36 cellular contexts compared by ENCODE assay signal in genomic region chr4:110477836-110478235, GRCh38. TPM values are rescaled to one million over a fixed set of nuclear protein-coding genes. Genes with fewer than 3 reads are reported as not detected.
DNase-seq lines count a peak whose midpoint lies in the region; ATAC-seq, FAIRE-seq and TF ChIP-seq lines count a peak whose summit lies in the region.
"Had no signal": no experiment of that assay in that cellular context is flagged by ENCODE, and none has a peak within 500 bp of the region (broad histone marks: within the 10 kb centered on the region; RNA-seq: fewer than 3 reads in every experiment).

No MANE protein-coding gene starts in this region.

- no peak overlapping the region for H3K4me3 Mint-ChIP-seq in H9
- H3K4me3 Mint-ChIP-seq: activated CD8-positive, alpha-beta T cell treated with anti-CD3 and anti-CD28 coated beads, Interleukin-2, amount 10 ng/mL, durations not matched to agents 7 days and 5 days; activated T-helper 17 cell treated with anti-CD3 and anti-CD28 coated beads, Interleukin-2, amount 50 U/mL, for 72 hours; immature natural killer cell; natural killer cell treated with Interleukin-12 subunit alpha and Interleukin-12 subunit beta and Interleukin-15 and Interleukin-18, amount 100 ng/mL, for 72 hours had no signal

- H2BK12ac ChIP-seq in H9 (ENCODE audit: insufficient read length, low read depth, low read length): peak overlapping the region; percentile 92

- H3K9me3 ChIP-seq in H9 (ENCODE audit: control insufficient read depth, low read depth, low read length): no peaks in the 10 kb centered on the region
- H3K9me3 ChIP-seq in right lobe of liver: no peaks in the 10 kb centered on the region
- no peaks in the 10 kb centered on the region for H3K9me3 ChIP-seq in gastrocnemius medialis
- H3K9me3 ChIP-seq in osteoblast (ENCODE audit: low read depth, low read length): no peaks in the 10 kb centered on the region
- no peaks in the 10 kb centered on the region for H3K9me3 ChIP-seq in testis
- H3K9me3 ChIP-seq: BLaER1, body of pancreas, left lung, mucosa of descending colon, stomach, thyroid gland had no signal

- no peak overlapping the region for H3K4ac ChIP-seq in H9 (ENCODE audit: low read depth, low read length)

- H2BK5ac ChIP-seq in H9 (ENCODE audit: insufficient read length, low read length): no peak overlapping the region

- no peaks in the 10 kb centered on the region for H3K36me3 ChIP-seq in right lobe of liver
- no peaks in the 10 kb centered on the region for H3K36me3 ChIP-seq in gastrocnemius medialis
- H3K36me3 ChIP-seq in osteoblast (ENCODE audit: insufficient read depth, low read length): no peaks in the 10 kb centered on the region
- no peaks in the 10 kb centered on the region for H3K36me3 ChIP-seq in testis (ENCODE audit: low read depth, missing control alignments)
- H3K36me3 ChIP-seq: BLaER1, left lung, stomach, thyroid gland had no signal

- no peak overlapping the region for H2BK20ac ChIP-seq in H9 (ENCODE audit: low read depth, low read length, poor library complexity, severe bottlenecking)

- WGBS in H9 (ENCODE audit: extremely low coverage, insufficient read length, low lambda C conversion rate): no CpG with 5 or more reads among the region's 1 CpG
- 21% methylated on average over 1 of the region's 1 CpG for WGBS in right lobe of liver (ENCODE audit: insufficient coverage, low coverage, low lambda C conversion rate, missing lambda C conversion rate)
- WGBS in testis, 2 donors: 80 to 85% methylated on average over 1 of the region's 1 CpG

- no peak overlapping the region for H3K27ac Mint-ChIP-seq in H9
- H3K27ac Mint-ChIP-seq: activated CD8-positive, alpha-beta T cell treated with anti-CD3 and anti-CD28 coated beads, Interleukin-2, amount 10 ng/mL, durations not matched to agents 7 days and 5 days; activated T-helper 17 cell treated with anti-CD3 and anti-CD28 coated beads, Interleukin-2, amount 50 U/mL, for 72 hours; immature natural killer cell; natural killer cell treated with Interleukin-12 subunit alpha and Interleukin-12 subunit beta and Interleukin-15 and Interleukin-18, amount 100 ng/mL, for 72 hours had no signal

- H2AFZ ChIP-seq in H9 (ENCODE audit: low read length): no peak overlapping the region
- H2AFZ ChIP-seq in osteoblast (ENCODE audit: low read length): no peak overlapping the region
- H2AFZ ChIP-seq: PC-9 had no signal

- H3K23me2 ChIP-seq in H9 (ENCODE audit: insufficient read length, low read depth, low read length, poor library complexity, severe bottlenecking): no peaks in the 10 kb centered on the region

- ATAC-seq in right lobe of liver (no peak), gastrocnemius medialis (no peak)
- ATAC-seq: activated CD8-positive, alpha-beta T cell treated with anti-CD3 and anti-CD28 coated beads, Interleukin-2, amount 10 ng/mL, durations not matched to agents 7 days and 5 days; activated T-helper 17 cell treated with anti-CD3 and anti-CD28 coated beads, Interleukin-2, amount 50 U/mL, for 72 hours; body of pancreas; GM12878; left lung; mucosa of descending colon; natural killer cell treated with Interleukin-12 subunit alpha and Interleukin-12 subunit beta and Interleukin-15 and Interleukin-18, amount 100 ng/mL, for 72 hours had no signal

- H3K4me3 ChIP-seq in right lobe of liver: peak overlapping the region; percentile 58 to 72 (median 64)
- peak overlapping the region; percentile 12 to 70 (median 60) for H3K4me3 ChIP-seq in gastrocnemius medialis
- H3K4me3 ChIP-seq in osteoblast (ENCODE audit: insufficient read depth, low read length): no peak overlapping the region
- no peak overlapping the region for H3K4me3 ChIP-seq in testis
- H3K4me3 ChIP-seq: BLaER1, body of pancreas, GM12878, mucosa of descending colon, PC-9, stomach, thyroid gland had no signal

- H3K27ac ChIP-seq in H9 (ENCODE audit: insufficient read length, low read depth, low read length) (no peak overlapping the region), right lobe of liver (peak overlapping the region; percentile 81 to 89 (median 87)), gastrocnemius medialis (peak overlapping the region; percentile 70 to 87 (median 77)), osteoblast (ENCODE audit: low read depth, low read length) (no peak overlapping the region), testis (no peak overlapping the region)
- H3K27ac ChIP-seq: BLaER1, body of pancreas, dorsolateral prefrontal cortex, left lung, PC-9, stomach, thyroid gland, VCaP had no signal

- no peaks in the 10 kb centered on the region for H3K79me2 ChIP-seq in H9 (ENCODE audit: insufficient read depth, low read length)
- no peaks in the 10 kb centered on the region for H3K79me2 ChIP-seq in osteoblast (ENCODE audit: insufficient read depth, low read length)

- H4K20me1 ChIP-seq in H9 (ENCODE audit: control insufficient read depth, insufficient read depth, insufficient read length): no peaks in the 10 kb centered on the region
- H4K20me1 ChIP-seq in osteoblast (ENCODE audit: insufficient read depth, low read length): no peaks in the 10 kb centered on the region
- H4K20me1 ChIP-seq: BLaER1 had no signal

- peak; percentile 62 for FAIRE-seq in RCC 7860 (lab: Jason Lieb, UNC)
- FAIRE-seq: GM12878 had no signal

- no peaks in the 10 kb centered on the region; a peak in 1 of 7 replicates for H3K36me3 Mint-ChIP-seq in H9 (ENCODE audit: insufficient read depth in 1 of 3, low read depth in 3 of 3)
- H3K36me3 Mint-ChIP-seq: immature natural killer cell; natural killer cell treated with Interleukin-12 subunit alpha and Interleukin-12 subunit beta and Interleukin-15 and Interleukin-18, amount 100 ng/mL, for 72 hours had no signal

- no peak overlapping the region for H3K56ac ChIP-seq in H9 (ENCODE audit: insufficient read length, low read depth, low read length)

- H4K5ac ChIP-seq in H9 (ENCODE audit: insufficient read length, low read depth, low read length): no peak overlapping the region

- H3K27me3 ChIP-seq in H9 (ENCODE audit: insufficient read depth, low read length) (no peaks in the 10 kb centered on the region), right lobe of liver (no peaks in the 10 kb centered on the region), gastrocnemius medialis (no peaks in the 10 kb centered on the region), osteoblast (ENCODE audit: insufficient read depth, low read length) (no peaks in the 10 kb centered on the region), testis (no peaks in the 10 kb centered on the region)
- H3K27me3 ChIP-seq: BLaER1, body of pancreas, thyroid gland had no signal

- TF ChIP-seq POLR2A in right lobe of liver (IDR thresholded peaks at IDR 0.05): no peak
- no peak for TF ChIP-seq POLR2A in gastrocnemius medialis (IDR thresholded peaks at IDR 0.05)
- no peak for TF ChIP-seq POLR2A in testis (IDR thresholded peaks at IDR 0.05)

- TF ChIP-seq CTCF in H9 (conservative IDR thresholded peaks at IDR 0.05) (no peak), right lobe of liver (IDR thresholded peaks at IDR 0.05) (no peak), gastrocnemius medialis (IDR thresholded peaks at IDR 0.05 in 4 of 5, conservative IDR thresholded peaks at IDR 0.05 in 1 of 5) (no peak), osteoblast (IDR thresholded peaks at IDR 0.05; ENCODE audit: extremely low read depth, low read depth, low read length) (no peak), testis (IDR thresholded peaks at IDR 0.05) (no peak)

- H3T11ph ChIP-seq in H9 (ENCODE audit: low read length): no peak overlapping the region

- H3K4me1 ChIP-seq in H9 (ENCODE audit: insufficient read depth, low read length): no peaks in the 10 kb centered on the region
- peaks cover 0 to 33% (median 10%) of the 10 kb centered on the region in 4 donors for H3K4me1 ChIP-seq in right lobe of liver
- peaks cover 3 to 26% of the 10 kb centered on the region in 2 donors for H3K4me1 ChIP-seq in gastrocnemius medialis
- H3K4me1 ChIP-seq in osteoblast (ENCODE audit: insufficient read depth, low read length): peaks cover 20% of the 10 kb centered on the region
- no peaks in the 10 kb centered on the region for H3K4me1 ChIP-seq in testis
- H3K4me1 ChIP-seq: BLaER1, body of pancreas, left lung, thyroid gland had no signal

- no peak overlapping the region for H2BK15ac ChIP-seq in H9 (ENCODE audit: low read depth, low read length)

- H3K4me2 ChIP-seq in H9 (ENCODE audit: insufficient read depth, insufficient read length, low read length) (no peak overlapping the region), osteoblast (ENCODE audit: insufficient read depth, low read length) (no peak overlapping the region)
- H3K4me2 ChIP-seq: BLaER1, PC-9 had no signal

- no peak overlapping the region for H4K8ac ChIP-seq in H9 (replicated peaks; ENCODE audit: insufficient read length, low read depth, low read length)

- peaks cover 32 to 38% of the 10 kb centered on the region in 2 experiments for H3K4me1 Mint-ChIP-seq in H9
- H3K4me1 Mint-ChIP-seq: activated T-helper 17 cell treated with anti-CD3 and anti-CD28 coated beads, Interleukin-2, amount 50 U/mL, for 72 hours; immature natural killer cell had no signal

- intact Hi-C loops in right lobe of liver (cut with DNase I) (no loop called here), gastrocnemius medialis (cut with DNase I; ENCODE audit: low total_unique reads) (loop anchor here (5.0 kb wide), 1 partner anchor 144 kb away; the partner anchor contains the start of gene PITX2), testis (cut with DNase I; ENCODE audit: low total_unique reads) (no loop called here)

- no peaks in the 10 kb centered on the region for H3K9me3 Mint-ChIP-seq in H9
- H3K9me3 Mint-ChIP-seq: activated T-helper 17 cell treated with anti-CD3 and anti-CD28 coated beads, Interleukin-2, amount 50 U/mL, for 72 hours; immature natural killer cell; natural killer cell treated with Interleukin-12 subunit alpha and Interleukin-12 subunit beta and Interleukin-15 and Interleukin-18, amount 100 ng/mL, for 72 hours had no signal

- in situ Hi-C loops in gastrocnemius medialis (cut with MboI; ENCODE audit: low sequenced_read_pairs in 4 of 4): no loop called here

- DNase-seq in H9 (no peak), RCC 7860 (ENCODE audit: low spot score) (no peak), right lobe of liver (no peak), gastrocnemius medialis (no peak), osteoblast (ENCODE audit: insufficient read length, low spot score, missing footprints) (no peak), testis (no peak)
- no peak for DNase-seq in activated CD4-positive, CD25-positive, alpha-beta regulatory T cell (lab: John Stamatoyannopoulos, UW)
- DNase-seq: activated CD4-positive, alpha-beta T cell treated with anti-CD3 and anti-CD28 coated beads for 4 hours; activated CD8-positive, alpha-beta T cell treated with anti-CD3 and anti-CD28 coated beads, Interleukin-2, amount 10 ng/mL, durations not matched to agents 7 days and 5 days; activated naive CD4-positive, alpha-beta T cell treated with anti-CD3 and anti-CD28 coated beads, Interleukin-2, amount 50 U/mL, for 16 hours; body of pancreas; cerebellar nuclear complex; DMS153; dorsolateral prefrontal cortex; immature natural killer cell; Karpas-422; left lung; mucosa of descending colon; MV-4-11; NCI-H1436; NCI-H2081; NCI-H2227 treated with DMSO at 0.1 percent for 48 hours; NCI-H69; PC-9; SHP77 treated with DMSO at 0.1 percent for 48 hours; stimulated activated CD4-positive, alpha-beta T cell treated with anti-CD3 and anti-CD28 coated beads, Interleukin-12 subunit alpha, Interleukin-12 subunit beta, amount 100 ng/mL, for 4 hours; stimulated activated CD4-positive, alpha-beta T cell treated with anti-CD3 and anti-CD28 coated beads, Interleukin-2, amount 100 ng/mL, for 48 hours; stomach; SW 1271; T-helper 9 cell; thyroid gland had no signal

- no peak overlapping the region for H3K18ac ChIP-seq in H9 (ENCODE audit: insufficient read length, low read depth, low read length)

- no peak overlapping the region for H2AK5ac ChIP-seq in H9 (ENCODE audit: insufficient read length, low read length)

- H3K79me1 ChIP-seq in H9 (ENCODE audit: insufficient read depth, low read depth, low read length, poor library complexity, severe bottlenecking): no peaks in the 10 kb centered on the region

- no peak overlapping the region for H3K14ac ChIP-seq in H9 (ENCODE audit: insufficient read depth, low read length)

- peaks cover 22% of the 10 kb centered on the region for H3K27me3 Mint-ChIP-seq in H9 (ENCODE audit: low read depth)

- H4K91ac ChIP-seq in H9 (ENCODE audit: insufficient read length, low read depth, low read length): no peak overlapping the region

- no peak overlapping the region for H3K23ac ChIP-seq in H9 (ENCODE audit: insufficient read length, low read depth, low read length)

- no peak overlapping the region for H3K9ac ChIP-seq in H9 (ENCODE audit: extremely low read depth, insufficient read length, low read length)
- H3K9ac ChIP-seq: BLaER1 had no signal

- H2BK120ac ChIP-seq in H9 (ENCODE audit: low read depth, low read length, poor library complexity, severe bottlenecking): no peak overlapping the region

RNA-seq across cellular contexts. Expression of gene ENPEP, which starts 1.9 kb away (rescaled TPM):
- total RNA-seq in H9 (2021) (0.44 and 0.83 TPM in 2 replicates), right lobe of liver (10 to 100 TPM; 15.5 to 28.7 (median 24.7) TPM), gastrocnemius medialis (1 to 10 TPM; 1.4 to 4.2 (median 2.1) TPM), osteoblast (0.59 and 1.1 TPM in 2 replicates), testis (1 to 10 TPM; 1.7 to 2.4 TPM)
- 1.7 TPM for polyA plus RNA-seq in testis (ENCODE audit: insufficient read depth, low read depth, low replicate concordance)
- total RNA-seq: GM12878, PC-9 had no signal
- polyA plus RNA-seq: immature natural killer cell had no signal

Comparison
In these comparisons a context has a peak if more than half of its experiments do, and no peak if none do; other contexts are left out.
1. H3K27ac ChIP-seq: peak in right lobe of liver (3 of 3) and gastrocnemius medialis (4 of 4); none in H9 (single experiment), osteoblast (single experiment) and testis (0 of 2).
2. H3K4me3 ChIP-seq: peak in right lobe of liver (3 of 3) and gastrocnemius medialis (4 of 4); none in osteoblast (single experiment) and testis (0 of 2).